Comparison of ENCODE assay signal across 9 cellular contexts in the genomic region with DNA sequence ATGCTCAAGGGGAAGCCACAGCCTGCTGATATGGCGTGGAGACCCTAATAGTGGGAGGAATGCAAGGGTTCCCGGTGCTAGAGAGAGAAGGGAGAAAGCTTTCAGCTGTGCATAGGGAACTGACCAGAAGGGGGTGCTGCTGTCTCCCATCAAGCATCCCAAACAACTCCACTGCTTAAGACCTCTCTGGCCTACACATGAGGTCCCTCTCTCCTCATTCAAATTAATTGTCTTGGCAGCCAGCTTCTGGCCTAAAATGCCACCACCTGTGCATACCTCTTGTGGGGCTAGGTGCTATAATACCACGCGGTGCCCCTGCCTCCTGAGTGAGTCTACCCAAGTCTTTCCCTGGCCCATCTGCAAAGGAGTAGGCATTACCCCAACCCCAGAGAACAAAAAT. TPM values are rescaled to one million over a fixed set of nuclear protein-coding genes. Genes with fewer than 3 reads are reported as not detected.
DNase-seq lines count a peak whose midpoint lies in the region; ATAC-seq and TF ChIP-seq lines count a peak whose summit lies in the region.
"Had no signal": no experiment of that assay in that cellular context is flagged by ENCODE, and none has a peak within 500 bp of the region (broad histone marks: within the 10 kb centered on the region; RNA-seq: fewer than 3 reads in every experiment).

No MANE protein-coding gene starts in this region.

- no peak overlapping the region for H3K27ac Mint-ChIP-seq in Caco-2 (ENCODE audit: unreplicated experiment)
- H3K27ac Mint-ChIP-seq in HFFc6 = no peak overlapping the region
- no peak overlapping the region for H3K27ac Mint-ChIP-seq in activated T-helper 17 cell treated with anti-CD3 and anti-CD28 coated beads, Interleukin-2, amount 50 U/mL, for 72 hours
- H3K27ac Mint-ChIP-seq in osteocyte (ENCODE audit: unreplicated experiment) = no peak overlapping the region

- H3K4me1 Mint-ChIP-seq in Caco-2 (ENCODE audit: low read depth, unreplicated experiment) (no peaks in the 10 kb centered on the region), HFFc6 (ENCODE audit: low read depth) (no peaks in the 10 kb centered on the region), osteocyte (ENCODE audit: unreplicated experiment) (peaks cover 8% of the 10 kb centered on the region)
- H3K4me1 Mint-ChIP-seq in activated T-helper 17 cell treated with anti-CD3 and anti-CD28 coated beads, Interleukin-2, amount 50 U/mL, for 72 hours = no peaks in the 10 kb centered on the region

- peak in 1 of 2 experiments; percentile 56 for DNase-seq in Caco-2
- DNase-seq in HFFc6 = peak; percentile 47
- peak; percentile 77 for DNase-seq in OCI-M1 (lab: John Stamatoyannopoulos, UW)
- DNase-seq in foreskin fibroblast = peak; percentile 57 to 86
- DNase-seq in osteocyte (ENCODE audit: extremely low spot score, unreplicated experiment) = no peak

- intact Hi-C loops in Caco-2 (cut with micrococcal nuclease; ENCODE audit: unreplicated experiment) = loop anchor here (2.0 kb wide), 1 partner anchor 16 kb away; no protein-coding TSS in a partner anchor

- H3K27me3 ChIP-seq in Caco-2 (replicated peaks; ENCODE audit: control insufficient read depth, insufficient read depth, low read length) = no peaks in the 10 kb centered on the region

- H3K27me3 Mint-ChIP-seq in Caco-2 (ENCODE audit: insufficient read depth, unreplicated experiment) = no peaks in the 10 kb centered on the region
- no peaks in the 10 kb centered on the region; the same call in 1 of the 2 replicates for H3K27me3 Mint-ChIP-seq in HFFc6 (ENCODE audit: insufficient read depth)
- no peaks in the 10 kb centered on the region for H3K27me3 Mint-ChIP-seq in activated T-helper 17 cell treated with anti-CD3 and anti-CD28 coated beads, Interleukin-2, amount 50 U/mL, for 72 hours
- no peaks in the 10 kb centered on the region for H3K27me3 Mint-ChIP-seq in osteocyte (ENCODE audit: unreplicated experiment)

- H3K9me3 Mint-ChIP-seq in Caco-2 (ENCODE audit: unreplicated experiment) = no peaks in the 10 kb centered on the region
- no peaks in the 10 kb centered on the region for H3K9me3 Mint-ChIP-seq in HFFc6
- H3K9me3 Mint-ChIP-seq in activated T-helper 17 cell treated with anti-CD3 and anti-CD28 coated beads, Interleukin-2, amount 50 U/mL, for 72 hours = no peaks in the 10 kb centered on the region
- H3K9me3 Mint-ChIP-seq in osteocyte (ENCODE audit: unreplicated experiment) = no peaks in the 10 kb centered on the region

- POLR2A ChIA-PET in Caco-2 (lab: Charles Lee) = no interaction called here

- CTCF ChIA-PET in Caco-2 (lab: Charles Lee) = interaction anchor here (0.7 to 1.4 kb wide), 4 partner anchors 14 to 28 kb away, joined by 4 to 9 read pairs (median 6); partner anchors contain the start of genes ADISSP and SPEF1

- no peak overlapping the region for H3K4me3 ChIP-seq in Caco-2 (ENCODE audit: low read depth, low read length)
- H3K4me3 ChIP-seq in foreskin fibroblast (ENCODE audit: low read depth in 1 of 2, low read length in 2 of 2) = no peak overlapping the region

- H3K36me3 Mint-ChIP-seq in Caco-2 (ENCODE audit: insufficient read depth, unreplicated experiment) = peaks cover 22% of the 10 kb centered on the region
- H3K36me3 Mint-ChIP-seq in HFFc6 (ENCODE audit: low read depth) = peaks cover 14% of the 10 kb centered on the region
- H3K36me3 Mint-ChIP-seq in activated T-helper 17 cell treated with anti-CD3 and anti-CD28 coated beads, Interleukin-2, amount 50 U/mL, for 72 hours (ENCODE audit: low read depth) = peaks cover 14% of the 10 kb centered on the region
- H3K36me3 Mint-ChIP-seq in osteocyte (ENCODE audit: unreplicated experiment) = peaks cover 2% of the 10 kb centered on the region

- peak; percentile 77 for ATAC-seq in activated T-helper 17 cell treated with anti-CD3 and anti-CD28 coated beads, Interleukin-2, amount 50 U/mL, for 72 hours (replicated peaks)
- ATAC-seq in HG02870 (IDR thresholded peaks at IDR 0.05; ENCODE audit: unreplicated experiment) (no peak), GM18867 (IDR thresholded peaks at IDR 0.05; ENCODE audit: unreplicated experiment) (no peak)

- no peaks in the 10 kb centered on the region for H3K9me3 ChIP-seq in Caco-2

- TF ChIP-seq CTCF in Caco-2 (IDR thresholded peaks at IDR 0.05; ENCODE audit: insufficient read depth in 1 of 2, low read depth in 1 of 2, low read length in 1 of 2, severe bottlenecking in 1 of 2, unreplicated experiment in 1 of 2) = peak; percentile 59 to 60
- peak; percentile 85 for TF ChIP-seq CTCF in HFFc6 (IDR thresholded peaks at IDR 0.05)
- TF ChIP-seq CTCF in foreskin fibroblast (IDR thresholded peaks at IDR 0.05; ENCODE audit: low read depth, low read length) = peak; percentile 83
- peak; percentile 74 for TF ChIP-seq CTCF in osteocyte (IDR thresholded peaks at IDR 0.05)

- H3K36me3 ChIP-seq in Caco-2 (ENCODE audit: control insufficient read depth, insufficient read depth, low read length) = 0 out of 2 replicates have a peak, but pooled peaks cover 1% of the 10 kb centered on the region

- H3K4me3 Mint-ChIP-seq in Caco-2 (ENCODE audit: unreplicated experiment) (no peak overlapping the region), HFFc6 (no peak overlapping the region), osteocyte (ENCODE audit: unreplicated experiment) (no peak overlapping the region)
- H3K4me3 Mint-ChIP-seq in activated T-helper 17 cell treated with anti-CD3 and anti-CD28 coated beads, Interleukin-2, amount 50 U/mL, for 72 hours = no peak overlapping the region

- no peaks in the 10 kb centered on the region for H3K4me1 ChIP-seq in Caco-2

- BruUV-seq in Caco-2 (replicated peaks; lab: Mats Ljungman, UMichigan) = no TSS peak

RNA-seq across cellular contexts. Expression of gene ADISSP, which starts 14.5 kb away (rescaled TPM):
- 54.7 and 56.1 TPM in 2 replicates for total RNA-seq in Caco-2 (2022)
- total RNA-seq in HFFc6 (2021; fragmentation: NEBNext Ultra II Directional; extraction: Animal tissue kit (Norgen Biotek cat#: 25700)) = 100 to 1,000 TPM in 1 of 6 experiments, 10 to 100 TPM in 5; 86.0 to 105 (median 89.9) TPM
- total RNA-seq in activated T-helper 17 cell treated with anti-CD3 and anti-CD28 coated beads, Interleukin-2, amount 50 U/mL, for 72 hours = 10 to 100 TPM; 40.7 to 66.0 TPM
- 24.3 and 25.2 TPM in 2 replicates for total RNA-seq in osteocyte

RNA-seq across cellular contexts. Expression of gene HSPA12B, which starts 20.6 kb away (rescaled TPM):
- total RNA-seq in Caco-2 (2022) (not detected in 2 replicates), osteocyte (not detected in 2 replicates)
- total RNA-seq in HFFc6 (2021; fragmentation: NEBNext Ultra II Directional; extraction: Animal tissue kit (Norgen Biotek cat#: 25700)) = not detected
- not detected for total RNA-seq in activated T-helper 17 cell treated with anti-CD3 and anti-CD28 coated beads, Interleukin-2, amount 50 U/mL, for 72 hours
- total RNA-seq: T-helper 2 cell treated with Interferon-gamma antibody and Interleukin-4, amounts not matched to agents 100 ng/mL and 5 ng/mL, for 36 hours had no signal

RNA-seq across cellular contexts. Expression of gene SPEF1, which starts 28.1 kb away (rescaled TPM):
- not detected in 2 replicates for total RNA-seq in Caco-2 (2022)
- total RNA-seq in HFFc6 (2021; fragmentation: NEBNext Ultra II Directional; extraction: Animal tissue kit (Norgen Biotek cat#: 25700)) = under 1 TPM in 5 of 6 experiments, not detected in 1; 0.19 to 0.48 (median 0.36) TPM
- under 1 TPM; 0.24 TPM for total RNA-seq in activated T-helper 17 cell treated with anti-CD3 and anti-CD28 coated beads, Interleukin-2, amount 50 U/mL, for 72 hours
- total RNA-seq in osteocyte = 0.24 TPM in 1 of 2 replicates, not detected in the other

RNA-seq across cellular contexts. Expression of gene CENPB, which starts 33.4 kb away (rescaled TPM):
- total RNA-seq in Caco-2 (2022) = 72.7 and 84.3 TPM in 2 replicates
- 100 to 1,000 TPM; 109 to 128 (median 117) TPM for total RNA-seq in HFFc6 (2021; fragmentation: NEBNext Ultra II Directional; extraction: Animal tissue kit (Norgen Biotek cat#: 25700))
- 10 to 100 TPM; 42.3 to 82.1 TPM for total RNA-seq in activated T-helper 17 cell treated with anti-CD3 and anti-CD28 coated beads, Interleukin-2, amount 50 U/mL, for 72 hours
- 87.7 and 92.2 TPM in 2 replicates for total RNA-seq in osteocyte

RNA-seq across cellular contexts. Expression of gene SIGLEC1, which starts 40.7 kb away (rescaled TPM):
- not detected in 2 replicates for total RNA-seq in Caco-2 (2022)
- total RNA-seq in HFFc6 (2021; fragmentation: NEBNext Ultra II Directional; extraction: Animal tissue kit (Norgen Biotek cat#: 25700)) = not detected
- not detected for total RNA-seq in activated T-helper 17 cell treated with anti-CD3 and anti-CD28 coated beads, Interleukin-2, amount 50 U/mL, for 72 hours
- total RNA-seq in osteocyte = 0.21 TPM in 2 replicates
- total RNA-seq: T-helper 2 cell treated with Interferon-gamma antibody and Interleukin-4, amounts not matched to agents 100 ng/mL and 5 ng/mL, for 36 hours had no signal
